19 cellular contexts compared by ENCODE assay signal in the genomic region with DNA sequence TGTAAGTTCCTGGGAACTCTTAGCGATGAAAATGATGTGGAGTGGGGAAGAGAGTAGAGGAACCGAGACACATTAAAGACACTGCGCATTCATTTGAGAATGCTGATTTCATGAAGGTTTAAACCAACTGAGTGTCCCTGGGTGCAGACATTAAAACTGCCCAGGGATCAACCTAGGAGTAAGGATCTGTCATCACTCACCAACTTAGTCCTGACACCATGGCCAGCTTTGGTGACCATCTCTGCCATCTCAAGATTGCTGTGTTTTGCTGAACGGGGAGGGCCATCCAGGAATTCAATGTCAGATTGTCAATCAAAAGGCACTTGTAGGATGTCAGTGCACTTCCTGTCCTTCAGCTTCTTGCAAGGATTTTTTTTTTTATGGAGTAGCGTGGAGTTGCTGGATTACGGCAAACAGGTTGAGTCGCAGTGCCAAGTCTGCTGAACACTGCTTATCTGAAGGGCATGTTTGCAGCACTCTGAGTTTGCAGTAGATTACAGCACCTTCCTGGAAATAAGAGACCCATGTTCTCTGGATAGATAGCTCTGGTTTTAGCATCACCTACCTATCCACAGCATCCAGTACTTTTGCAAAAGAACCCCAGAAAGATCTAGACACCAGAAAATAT.
DNase-seq lines count a peak whose midpoint lies in the region; ATAC-seq, FAIRE-seq and TF ChIP-seq lines count a peak whose summit lies in the region.
"Had no signal": no experiment of that assay in that cellular context is flagged by ENCODE, and none has a peak within 500 bp of the region (broad histone marks: within the 10 kb centered on the region; RNA-seq: fewer than 3 reads in every experiment).

No MANE protein-coding gene starts in this region.

- no peaks in the 10 kb centered on the region for H3K9me2 ChIP-seq in hepatocyte (replicated peaks; ENCODE audit: insufficient read depth)

- no peak overlapping the region for H4K8ac ChIP-seq in neuronal stem cell (ENCODE audit: low read depth, low read length)

- H3K4me3 ChIP-seq in left lung (no peak overlapping the region), neuronal stem cell (ENCODE audit: low read length in 2 of 2) (no peak overlapping the region), hepatocyte (no peak overlapping the region)
- H3K4me3 ChIP-seq: BLaER1 treated with 17β-estradiol and CSF1 and Interleukin-3, amounts not matched to agents 10 nM and 100 nM; GM12878; GM23248 had no signal

- no peaks in the 10 kb centered on the region for H3K79me2 ChIP-seq in hepatocyte

- FAIRE-seq in urothelium cell line (lab: Jason Lieb, UNC): peak; percentile 17
- FAIRE-seq: GM12878, H54 had no signal

- ATAC-seq in left ventricle myocardium superior: peak; percentile 51
- peak; percentile 41 for ATAC-seq in left lung
- ATAC-seq: CD8-positive, alpha-beta T cell; GM12878 had no signal

- no CpG with 5 or more reads among the region's 7 CpGs for WGBS in neuronal stem cell (ENCODE audit: extremely low coverage in 2 of 2, insufficient read length in 2 of 2, insufficient replicate concordance in 1 of 2), 2 donors
- WGBS in hepatocyte (ENCODE audit: low lambda C conversion rate, missing lambda C conversion rate): 73% methylated on average over 7 of the region's 7 CpGs

- no peak overlapping the region for H2BK12ac ChIP-seq in neuronal stem cell (ENCODE audit: low read length)

- no peak overlapping the region for H2BK5ac ChIP-seq in neuronal stem cell (ENCODE audit: low read length)

- H3K4me2 ChIP-seq in neuronal stem cell (ENCODE audit: insufficient read depth, low read length, poor library complexity, severe bottlenecking): no peak overlapping the region
- H3K4me2 ChIP-seq in hepatocyte: no peak overlapping the region
- H3K4me2 ChIP-seq: BLaER1 treated with 17β-estradiol and CSF1 and Interleukin-3, amounts not matched to agents 10 nM and 100 nM had no signal

- no peaks in the 10 kb centered on the region for H4K20me1 ChIP-seq in hepatocyte (ENCODE audit: insufficient read depth, poor library complexity, severe bottlenecking)
- H4K20me1 ChIP-seq: BLaER1 treated with 17β-estradiol and CSF1 and Interleukin-3, amounts not matched to agents 10 nM and 100 nM had no signal

- H3K36me3 ChIP-seq in left lung: no peaks in the 10 kb centered on the region
- no peaks in the 10 kb centered on the region for H3K36me3 ChIP-seq in neuronal stem cell (replicated peaks in 1 of 2; ENCODE audit: control insufficient read depth in 2 of 2, insufficient read depth in 2 of 2, low read length in 2 of 2)
- H3K36me3 ChIP-seq in hepatocyte (replicated peaks; ENCODE audit: insufficient read depth, low read depth): no peaks in the 10 kb centered on the region
- H3K36me3 ChIP-seq: BLaER1 treated with 17β-estradiol and CSF1 and Interleukin-3, amounts not matched to agents 10 nM and 100 nM had no signal

- no peak overlapping the region for H3K4ac ChIP-seq in neuronal stem cell (ENCODE audit: low read length)

- H3K23ac ChIP-seq in neuronal stem cell (ENCODE audit: low read depth, low read length, poor library complexity): no peak overlapping the region

- no peak overlapping the region for H3K18ac ChIP-seq in neuronal stem cell (ENCODE audit: low read length)

- TF ChIP-seq CTCF in left lung (IDR thresholded peaks at IDR 0.05) (no peak), hepatocyte (IDR thresholded peaks at IDR 0.05; ENCODE audit: poor library complexity) (no peak)

- H3K14ac ChIP-seq in neuronal stem cell (ENCODE audit: low read length): no peak overlapping the region

- H2AFZ ChIP-seq in neuronal stem cell (ENCODE audit: low read length) (peak overlapping the region; percentile 14), hepatocyte (no peak overlapping the region)
- H2AFZ ChIP-seq: GM23248 had no signal

- no peak overlapping the region for H2BK120ac ChIP-seq in neuronal stem cell (ENCODE audit: low read depth, low read length)

- H4K91ac ChIP-seq in neuronal stem cell (ENCODE audit: low read depth, low read length, poor library complexity): no peak overlapping the region

- H3K4me1 ChIP-seq in left lung (no peaks in the 10 kb centered on the region), neuronal stem cell (ENCODE audit: control insufficient read depth in 2 of 2, insufficient read depth in 1 of 2, low read depth in 1 of 2, low read length in 2 of 2) (peaks cover 5 to 6% of the 10 kb centered on the region in 2 donors), hepatocyte (ENCODE audit: insufficient read depth) (peaks cover 5% of the 10 kb centered on the region)

- DNase-seq in left ventricle myocardium superior (no peak), cardiac septum (ENCODE audit: low spot score) (no peak), left lung (no peak), neuronal stem cell (ENCODE audit: low spot score) (no peak), urothelium cell line (ENCODE audit: low spot score) (no peak), hepatocyte (ENCODE audit: low spot score) (no peak), activated gamma-delta T cell (lab: John Stamatoyannopoulos, UW) (no peak), GOT3 (lab: John Stamatoyannopoulos, UW) (no peak)
- DNase-seq: CD8-positive, alpha-beta T cell; DMS 273 treated with DMSO at 0.1 percent for 48 hours; DMS53; DND-41; EL; GM23248; HCEC 1CT had no signal

- H3K9ac ChIP-seq in neuronal stem cell (ENCODE audit: low read depth, low read length, poor library complexity): no peak overlapping the region
- H3K9ac ChIP-seq: BLaER1 treated with 17β-estradiol and CSF1 and Interleukin-3, amounts not matched to agents 10 nM and 100 nM; GM23248 had no signal

- no peak overlapping the region for H2AK5ac ChIP-seq in neuronal stem cell (ENCODE audit: low read depth, low read length)

- H3K9me3 ChIP-seq in left lung (no peaks in the 10 kb centered on the region), neuronal stem cell (replicated peaks in 1 of 2; ENCODE audit: control insufficient read depth in 2 of 2, insufficient read depth in 1 of 2, low read depth in 1 of 2, low read length in 2 of 2) (no peaks in the 10 kb centered on the region), hepatocyte (ENCODE audit: low read depth) (no peaks in the 10 kb centered on the region)
- H3K9me3 ChIP-seq: BLaER1 treated with 17β-estradiol and CSF1 and Interleukin-3, amounts not matched to agents 10 nM and 100 nM had no signal

- H3K27ac ChIP-seq in left lung (no peak overlapping the region), neuronal stem cell (replicated peaks; ENCODE audit: low read length) (no peak overlapping the region), hepatocyte (no peak overlapping the region)
- H3K27ac ChIP-seq: BLaER1 treated with 17β-estradiol and CSF1 and Interleukin-3, amounts not matched to agents 10 nM and 100 nM; GM23248; HL-60 had no signal

- H3K79me1 ChIP-seq in neuronal stem cell (ENCODE audit: low read depth, low read length): no peaks in the 10 kb centered on the region

- intact Hi-C loops in left ventricle myocardium superior (cut with micrococcal nuclease) (no loop called here), cardiac septum (cut with DNase I) (no loop called here), left lung (cut with DNase I) (no loop called here)

- H2BK15ac ChIP-seq in neuronal stem cell (ENCODE audit: low read length): no peak overlapping the region

- peaks cover 0 to 32% of the 10 kb centered on the region in 2 donors for H3K27me3 ChIP-seq in left lung
- H3K27me3 ChIP-seq in neuronal stem cell (ENCODE audit: control insufficient read depth in 3 of 3, insufficient read depth in 3 of 3, low read depth in 1 of 3, low read length in 3 of 3): no peaks in the 10 kb centered on the region
- H3K27me3 ChIP-seq in hepatocyte: peaks cover 18% of the 10 kb centered on the region
- H3K27me3 ChIP-seq: BLaER1 treated with 17β-estradiol and CSF1 and Interleukin-3, amounts not matched to agents 10 nM and 100 nM had no signal
